Comparison of ENCODE assay signal across 1 cellular context in the genomic region with DNA sequence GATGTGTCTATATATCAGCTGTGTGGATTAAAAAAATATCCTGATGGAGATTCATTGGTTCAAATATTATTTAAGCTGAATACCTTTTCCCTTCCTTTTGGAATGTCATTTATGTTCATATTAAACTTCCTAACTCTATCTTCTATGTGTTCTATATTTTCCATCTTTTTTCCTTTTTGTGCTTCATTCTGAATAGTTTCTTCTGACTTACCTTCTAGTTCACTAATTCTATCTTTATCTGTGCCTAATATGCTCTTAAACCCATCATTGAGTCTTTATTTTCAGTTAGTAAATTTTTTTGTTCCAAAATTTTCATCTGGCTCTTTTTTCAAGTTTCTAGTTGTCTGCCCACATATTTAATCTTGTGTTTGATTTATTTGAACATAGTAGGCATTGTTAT.
A peak's percentile ranks its signal among the peaks of the same experiment; 100 is the strongest.
TF ChIP-seq lines count a peak whose summit lies in the region.

No MANE protein-coding gene starts in this region.

TF ChIP-seq in K562, 482 proteins besides CTCF, POLR2A, EP300 and RAD21 (continued from another document):
- TF ChIP-seq CHD4 (IDR thresholded peaks at IDR 0.05; ENCODE audit: insufficient read depth, insufficient replicate concordance, low read depth, low read length, poor library complexity, severe bottlenecking) (no peak), TEAD2 (tag; IDR thresholded peaks at IDR 0.05) (no peak), CHD1 (IDR thresholded peaks at IDR 0.05; ENCODE audit: low read length) (no peak), MECOM (CRISPR knock-in tag; IDR thresholded peaks at IDR 0.05) (no peak), TRIM28 (IDR thresholded peaks at IDR 0.05) (peak; percentile 56; the same call in 1 of the 2 replicates), ZBED1 (IDR thresholded peaks at IDR 0.05) (no peak), TFAM (CRISPR knock-in tag; conservative IDR thresholded peaks at IDR 0.05) (no peak)
- TF ChIP-seq, protein P1, sequence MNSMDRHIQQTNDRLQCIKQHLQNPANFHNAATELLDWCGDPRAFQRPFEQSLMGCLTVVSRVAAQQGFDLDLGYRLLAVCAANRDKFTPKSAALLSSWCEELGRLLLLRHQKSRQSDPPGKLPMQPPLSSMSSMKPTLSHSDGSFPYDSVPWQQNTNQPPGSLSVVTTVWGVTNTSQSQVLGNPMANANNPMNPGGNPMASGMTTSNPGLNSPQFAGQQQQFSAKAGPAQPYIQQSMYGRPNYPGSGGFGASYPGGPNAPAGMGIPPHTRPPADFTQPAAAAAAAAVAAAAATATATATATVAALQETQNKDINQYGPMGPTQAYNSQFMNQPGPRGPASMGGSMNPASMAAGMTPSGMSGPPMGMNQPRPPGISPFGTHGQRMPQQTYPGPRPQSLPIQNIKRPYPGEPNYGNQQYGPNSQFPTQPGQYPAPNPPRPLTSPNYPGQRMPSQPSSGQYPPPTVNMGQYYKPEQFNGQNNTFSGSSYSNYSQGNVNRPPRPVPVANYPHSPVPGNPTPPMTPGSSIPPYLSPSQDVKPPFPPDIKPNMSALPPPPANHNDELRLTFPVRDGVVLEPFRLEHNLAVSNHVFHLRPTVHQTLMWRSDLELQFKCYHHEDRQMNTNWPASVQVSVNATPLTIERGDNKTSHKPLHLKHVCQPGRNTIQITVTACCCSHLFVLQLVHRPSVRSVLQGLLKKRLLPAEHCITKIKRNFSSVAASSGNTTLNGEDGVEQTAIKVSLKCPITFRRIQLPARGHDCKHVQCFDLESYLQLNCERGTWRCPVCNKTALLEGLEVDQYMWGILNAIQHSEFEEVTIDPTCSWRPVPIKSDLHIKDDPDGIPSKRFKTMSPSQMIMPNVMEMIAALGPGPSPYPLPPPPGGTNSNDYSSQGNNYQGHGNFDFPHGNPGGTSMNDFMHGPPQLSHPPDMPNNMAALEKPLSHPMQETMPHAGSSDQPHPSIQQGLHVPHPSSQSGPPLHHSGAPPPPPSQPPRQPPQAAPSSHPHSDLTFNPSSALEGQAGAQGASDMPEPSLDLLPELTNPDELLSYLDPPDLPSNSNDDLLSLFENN (IDR thresholded peaks at IDR 0.05; ENCODE audit: low read depth in 2 of 2, low read length in 2 of 2): no peak
- TF ChIP-seq, protein P2, sequence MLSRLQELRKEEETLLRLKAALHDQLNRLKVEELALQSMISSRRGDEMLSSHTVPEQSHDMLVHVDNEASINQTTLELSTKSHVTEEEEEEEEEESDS (CRISPR knock-in tag; IDR thresholded peaks at IDR 0.05): no peak
- TF ChIP-seq, protein P3, sequence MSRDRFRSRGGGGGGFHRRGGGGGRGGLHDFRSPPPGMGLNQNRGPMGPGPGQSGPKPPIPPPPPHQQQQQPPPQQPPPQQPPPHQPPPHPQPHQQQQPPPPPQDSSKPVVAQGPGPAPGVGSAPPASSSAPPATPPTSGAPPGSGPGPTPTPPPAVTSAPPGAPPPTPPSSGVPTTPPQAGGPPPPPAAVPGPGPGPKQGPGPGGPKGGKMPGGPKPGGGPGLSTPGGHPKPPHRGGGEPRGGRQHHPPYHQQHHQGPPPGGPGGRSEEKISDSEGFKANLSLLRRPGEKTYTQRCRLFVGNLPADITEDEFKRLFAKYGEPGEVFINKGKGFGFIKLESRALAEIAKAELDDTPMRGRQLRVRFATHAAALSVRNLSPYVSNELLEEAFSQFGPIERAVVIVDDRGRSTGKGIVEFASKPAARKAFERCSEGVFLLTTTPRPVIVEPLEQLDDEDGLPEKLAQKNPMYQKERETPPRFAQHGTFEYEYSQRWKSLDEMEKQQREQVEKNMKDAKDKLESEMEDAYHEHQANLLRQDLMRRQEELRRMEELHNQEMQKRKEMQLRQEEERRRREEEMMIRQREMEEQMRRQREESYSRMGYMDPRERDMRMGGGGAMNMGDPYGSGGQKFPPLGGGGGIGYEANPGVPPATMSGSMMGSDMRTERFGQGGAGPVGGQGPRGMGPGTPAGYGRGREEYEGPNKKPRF (IDR thresholded peaks at IDR 0.05; ENCODE audit: low read depth, low read length): no peak
TF ChIP-seq in K562: peak in this region for 6.
